Comparison of ENCODE assay signal across 8 cellular contexts in the genomic region with DNA sequence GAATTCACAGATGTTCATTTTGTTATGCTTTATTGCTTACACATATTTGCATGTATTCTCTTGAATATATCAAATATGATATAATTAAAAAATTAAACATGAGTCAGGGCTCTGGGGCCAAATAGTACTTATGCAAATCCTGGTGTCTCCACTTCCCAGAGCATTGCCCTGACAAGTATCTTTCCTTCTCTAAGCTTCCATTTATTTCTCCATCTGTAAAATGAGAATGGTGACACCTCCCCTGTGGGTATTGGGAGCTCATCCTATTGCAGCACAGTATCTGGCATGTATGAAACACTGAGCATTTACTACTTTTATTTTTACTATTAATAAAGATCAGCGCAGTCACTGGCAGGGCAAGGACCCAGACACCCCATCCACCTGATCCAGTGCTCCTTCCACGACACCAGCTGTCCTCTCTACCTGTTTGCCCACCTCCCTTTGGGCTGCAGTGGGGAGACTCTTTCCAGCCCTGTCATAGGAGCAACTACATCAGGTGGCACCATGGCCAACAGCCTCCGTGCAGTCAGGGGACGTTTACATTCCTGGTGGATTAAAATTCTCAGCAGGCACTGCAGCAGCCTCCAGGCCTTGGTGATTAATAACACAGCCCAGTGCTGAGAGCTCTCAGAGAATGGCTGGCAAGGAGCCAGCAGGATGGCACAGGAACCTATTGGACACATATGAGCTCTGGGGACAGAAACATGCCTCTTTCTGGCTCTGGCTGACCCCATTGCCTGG.
A peak's percentile ranks its signal among the peaks of the same experiment; 100 is the strongest.
DNase-seq lines count a peak whose midpoint lies in the region; ATAC-seq, FAIRE-seq and TF ChIP-seq lines count a peak whose summit lies in the region.

No MANE protein-coding gene starts in this region.

- FAIRE-seq in bronchial epithelial cell (lab: Jason Lieb, UNC), result peak; percentile 75

- no peaks in the 10 kb centered on the region for H3K27me3 ChIP-seq in bronchial epithelial cell (ENCODE audit: control insufficient read depth, insufficient read depth, low read length)

- no peak overlapping the region for H3K4me3 ChIP-seq in bronchial epithelial cell (ENCODE audit: low read depth, low read length)

- TF ChIP-seq CTCF in bronchial epithelial cell (IDR thresholded peaks at IDR 0.05; ENCODE audit: insufficient read depth, low read length, severe bottlenecking), result no peak

- DNase-seq in ELF-1 (ENCODE audit: low read depth, low spot score) (peak; percentile 73), NCI-H2029 (lab: John Stamatoyannopoulos, UW) (peak; percentile 91), bronchial epithelial cell (ENCODE audit: low read depth) (peak; percentile 78), myocyte (ENCODE audit: low read depth) (peak; percentile 87)
- no peak for DNase-seq in stimulated activated CD4-positive, alpha-beta T cell treated with anti-CD3 and anti-CD28 coated beads, Interleukin-15, amount 100 ng/mL, for 24 hours
- DNase-seq in activated naive CD4-positive, alpha-beta T cell treated with Interleukin-2 at 50 U/mL for 16 hours, result no peak

- no peaks in the 10 kb centered on the region for H3K36me3 ChIP-seq in bronchial epithelial cell (ENCODE audit: control insufficient read depth, insufficient read depth, low read length)

- no peak for ATAC-seq in GM21825 (IDR thresholded peaks at IDR 0.05; ENCODE audit: unreplicated experiment)
- no peak for ATAC-seq in GM18520 (IDR thresholded peaks at IDR 0.05; ENCODE audit: unreplicated experiment)

Comparison
In these comparisons a context has a peak if more than half of its experiments do, and no peak if none do; other contexts are left out.
1. DNase-seq: peak in ELF-1 (single experiment), NCI-H2029 (single experiment), bronchial epithelial cell (single experiment) and myocyte (single experiment); none in stimulated activated CD4-positive, alpha-beta T cell treated with anti-CD3 and anti-CD28 coated beads, Interleukin-15, amount 100 ng/mL, for 24 hours (single experiment) and activated naive CD4-positive, alpha-beta T cell treated with Interleukin-2 at 50 U/mL for 16 hours (single experiment).